Comparison of ENCODE assay signal across 33 cellular contexts in genomic region chr15:25492315-25492714, GRCh38.
"Had no signal": no experiment of that assay in that cellular context is flagged by ENCODE, and none has a peak within 500 bp of the region (broad histone marks: within the 10 kb centered on the region; RNA-seq: fewer than 3 reads in every experiment).

No MANE protein-coding gene starts in this region.

- H3K27me3 ChIP-seq: adrenal gland, ascending aorta, body of pancreas, brain microvascular endothelial cell, breast epithelium, cardiac muscle cell had no signal

- DNase-seq: activated effector memory CD4-positive, alpha-beta T cell treated with anti-CD3 and anti-CD28 coated beads, Interleukin-2, amount 50 U/mL, for 16 hours; activated effector memory CD4-positive, alpha-beta T cell treated with Interleukin-2 at 50 U/mL for 16 hours; activated gamma-delta T cell; activated gamma-delta T cell treated with Interleukin-2 at 50 U/mL for 16 hours; activated naive CD4-positive, alpha-beta T cell; activated naive CD4-positive, alpha-beta T cell treated with anti-CD3 and anti-CD28 coated beads for 36 hours; activated naive CD4-positive, alpha-beta T cell treated with anti-CD3 and anti-CD28 coated beads, Interleukin-2, amount 10 ng/mL, durations not matched to agents 7 days and 5 days; activated naive CD4-positive, alpha-beta T cell treated with anti-CD3 and anti-CD28 coated beads, Interleukin-2, amount 50 U/mL, for 16 hours; activated naive CD4-positive, alpha-beta T cell treated with Interleukin-2 at 50 U/mL for 16 hours; activated naive CD8-positive, alpha-beta T cell treated with anti-CD3 and anti-CD28 coated beads for 36 hours; activated naive CD8-positive, alpha-beta T cell treated with anti-CD3 and anti-CD28 coated beads, Interleukin-2, amount 10 ng/mL, durations not matched to agents 7 days and 5 days; activated naive CD8-positive, alpha-beta T cell treated with anti-CD3 and anti-CD28 coated beads, Interleukin-2, amount 50 U/mL, for 24 hours; activated T-cell treated with anti-CD3 and anti-CD28 coated beads, Interleukin-2, amount 50 U/mL, for 24 hours; activated T-cell treated with anti-CD3 and anti-CD28 coated beads, Interleukin-2, amount 50 U/mL, for 4 hours; activated T-cell treated with anti-CD3 and anti-CD28 coated beads, Interleukin-2, amount 50 U/mL, for 48 hours; activated T-cell treated with anti-CD3 and anti-CD28 coated beads, Interleukin-2, amount 50 U/mL, for 72 hours; adrenal gland; amniotic stem cell; amygdala; anterior cingulate cortex; aorta; body of pancreas; brain microvascular endothelial cell; caudate nucleus; central memory CD4-positive, alpha-beta T cell; cerebellar nuclear complex had no signal

- FAIRE-seq: astrocyte, bronchial epithelial cell had no signal

- H3K4me1 ChIP-seq: adrenal gland, ascending aorta, body of pancreas, breast epithelium had no signal

- H3K27ac ChIP-seq: adrenal gland, ascending aorta, body of pancreas, brain microvascular endothelial cell, breast epithelium, cardiac muscle cell had no signal

- H3K4me3 ChIP-seq: adrenal gland, ascending aorta, breast epithelium, cardiac muscle cell had no signal

- H3K36me3 ChIP-seq: adrenal gland, ascending aorta, brain microvascular endothelial cell, breast epithelium, cardiac muscle cell had no signal

- ATAC-seq: activated naive CD4-positive, alpha-beta T cell treated with anti-CD3 and anti-CD28 coated beads, Interleukin-2, amount 50 U/mL, for 72 hours; activated naive CD8-positive, alpha-beta T cell treated with anti-CD3 and anti-CD28 coated beads, Interleukin-2, amount 50 U/mL, for 24 hours; activated T-cell treated with anti-CD3 and anti-CD28 coated beads, Interleukin-2, amount 50 U/mL, for 4 hours; activated T-cell treated with anti-CD3 and anti-CD28 coated beads, Interleukin-2, amount 50 U/mL, for 72 hours; activated T-helper 17 cell treated with anti-CD3 and anti-CD28 coated beads, Interleukin-2, amount 50 U/mL, for 72 hours; body of pancreas had no signal
